In genomic region chr9:91937727-91938126, GRCh38 we compare ENCODE assay signal across 21 cellular contexts. TPM values are rescaled to one million over a fixed set of nuclear protein-coding genes. Genes with fewer than 3 reads are reported as not detected.
A peak's percentile ranks its signal among the peaks of the same experiment; 100 is the strongest.
DNase-seq lines count a peak whose midpoint lies in the region; TF ChIP-seq lines count a peak whose summit lies in the region.
"Had no signal": no experiment of that assay in that cellular context is flagged by ENCODE, and none has a peak within 500 bp of the region (broad histone marks: within the 10 kb centered on the region; RNA-seq: fewer than 3 reads in every experiment).

No MANE protein-coding gene starts in this region.

- CTCF ChIA-PET in HEK293 (lab: Yijun Ruan, JAX) = interaction anchor here (0.5 to 2.5 kb wide), 5 partner anchors 12 to 1901 kb away, joined by 3 to 11 read pairs (median 4); no protein-coding TSS in a partner anchor

- POLR2A ChIA-PET in HEK293 (lab: Yijun Ruan, JAX) = no interaction called here

- H3K4me3 Mint-ChIP-seq in nephron = no peak overlapping the region

- H3K9me3 Mint-ChIP-seq in nephron = peaks cover 6% of the 10 kb centered on the region

- intact Hi-C loops in esophagus muscularis mucosa (cut with DNase I) (loop anchor here (5.0 kb wide), 1 partner anchor 35 kb away; no protein-coding TSS in a partner anchor), stomach (cut with DNase I; ENCODE audit: low total_unique reads) (no loop called here)

- H3K9me3 ChIP-seq in HEK293 (ENCODE audit: control insufficient read depth, insufficient read depth, low read depth, low read length) (no peaks in the 10 kb centered on the region), esophagus muscularis mucosa (no peaks in the 10 kb centered on the region), stomach (no peaks in the 10 kb centered on the region)
- H3K9me3 ChIP-seq: SJCRH30 had no signal

- TF ChIP-seq CTCF in HEK293 (tag by site-specific recombination; IDR thresholded peaks at IDR 0.05) (no peak), esophagus muscularis mucosa (IDR thresholded peaks at IDR 0.05) (no peak), nephron (IDR thresholded peaks at IDR 0.05; ENCODE audit: unreplicated experiment in 3 of 3) (no peak), stomach (IDR thresholded peaks at IDR 0.05) (no peak)

- TF ChIP-seq POLR2A in esophagus muscularis mucosa (IDR thresholded peaks at IDR 0.05; ENCODE audit: low read depth) (no peak), stomach (IDR thresholded peaks at IDR 0.05) (no peak)

- 79% methylated on average over 5 of the region's 5 CpGs for WGBS in esophagus muscularis mucosa
- WGBS in stomach, 5 donors = 75 to 91% (median 85%) methylated on average over 5 of the region's 5 CpGs

- H3K27ac Mint-ChIP-seq in nephron = peak overlapping the region in 2 of 3 experiments; percentile 84 to 89

- H3K27me3 Mint-ChIP-seq in nephron (ENCODE audit: low read depth) = no peaks in the 10 kb centered on the region

- peaks cover 33% of the 10 kb centered on the region for H3K36me3 Mint-ChIP-seq in nephron (ENCODE audit: low read depth)

- H3K27ac ChIP-seq in HEK293 (ENCODE audit: extremely low read depth, low read depth, low read length) (no peak overlapping the region), esophagus muscularis mucosa (replicated peaks in 1 of 4) (peak overlapping the region; percentile 57 to 77 (median 74)), stomach (peak overlapping the region in 2 of 5 donors; percentile 29 to 74)
- H3K27ac ChIP-seq: PC-9, SJCRH30 had no signal

- no peak for TF ChIP-seq EP300 in esophagus muscularis mucosa (IDR thresholded peaks at IDR 0.05)
- TF ChIP-seq EP300 in stomach (IDR thresholded peaks at IDR 0.05) = no peak

- H3K4me3 ChIP-seq in HEK293 (ENCODE audit: low read depth, low read length) = no peak overlapping the region
- no peak overlapping the region for H3K4me3 ChIP-seq in esophagus muscularis mucosa
- no peak overlapping the region for H3K4me3 ChIP-seq in stomach
- H3K4me3 ChIP-seq: PC-9, SJCRH30 had no signal

- DNase-seq in esophagus muscularis mucosa (ENCODE audit: extremely low spot score) (no peak), stomach (peak; percentile 17), NCI-H146 (lab: John Stamatoyannopoulos, UW) (no peak), hypothalamus (lab: John Stamatoyannopoulos, UW) (no peak), COLO829 (ENCODE audit: low spot score) (no peak)
- DNase-seq: 8988T, ACHN, DMS153, DND-41, Kasumi-1, NCI-H1092 treated with DMSO at 0.1 percent for 48 hours, NCI-H1436, NCI-H187 treated with DMSO at 0.1 percent for 48 hours, NCI-H446, NCI-H524 treated with DMSO at 0.1 percent for 48 hours, PC-9, SJCRH30 had no signal

- H3K36me3 ChIP-seq in HEK293 (ENCODE audit: control insufficient read depth in 2 of 2, insufficient read depth in 1 of 2, low read length in 2 of 2) (no peaks in the 10 kb centered on the region), esophagus muscularis mucosa (no peaks in the 10 kb centered on the region), stomach (no peaks in the 10 kb centered on the region)
- H3K36me3 ChIP-seq: SJCRH30 had no signal

- peaks cover 25% of the 10 kb centered on the region for H3K4me1 Mint-ChIP-seq in nephron

- H3K4me1 ChIP-seq in HEK293 (ENCODE audit: control insufficient read depth, insufficient read depth, low read length) = no peaks in the 10 kb centered on the region
- H3K4me1 ChIP-seq in esophagus muscularis mucosa = peaks cover 0 to 70% (median 61%) of the 10 kb centered on the region in 4 donors
- H3K4me1 ChIP-seq in stomach = peaks cover 8 to 56% (median 25%) of the 10 kb centered on the region in 4 donors
- H3K4me1 ChIP-seq: SJCRH30 had no signal

- H3K27me3 ChIP-seq in esophagus muscularis mucosa (no peaks in the 10 kb centered on the region), stomach (no peaks in the 10 kb centered on the region)

TF ChIP-seq in HEK293, 187 proteins besides CTCF, POLR2A, EP300 and RAD21:
- TF ChIP-seq ZNF121 (tag by site-specific recombination; IDR thresholded peaks at IDR 0.05) = 0 out of 2 replicates have a peak, but pooled peaks have one; percentile 18
- TF ChIP-seq ZBTB17 (tag by site-specific recombination; IDR thresholded peaks at IDR 0.05) = no peak
- no peak for TF ChIP-seq ATF2 (tag by site-specific recombination; IDR thresholded peaks at IDR 0.05; ENCODE audit: low read depth)

RNA-seq across cellular contexts. Expression of gene ROR2, which starts 12.3 kb away (rescaled TPM):
- total RNA-seq in esophagus muscularis mucosa (10 to 100 TPM; 37.4 to 71.8 (median 59.4) TPM), stomach (10 to 100 TPM in 3 of 5 donors, 1 to 10 TPM in 2; 6.1 to 21.4 (median 15.6) TPM)
- 10 to 100 TPM in 1 of 3 donors, 1 to 10 TPM in 2; 3.0 to 12.0 (median 7.6) TPM for polyA plus RNA-seq in stomach
- total RNA-seq: HepG2, HT-29, PC-9, SJCRH30 had no signal
- polyA plus RNA-seq: HepG2 had no signal
